Comparison of ENCODE assay signal across 8 cellular contexts in the genomic region with DNA sequence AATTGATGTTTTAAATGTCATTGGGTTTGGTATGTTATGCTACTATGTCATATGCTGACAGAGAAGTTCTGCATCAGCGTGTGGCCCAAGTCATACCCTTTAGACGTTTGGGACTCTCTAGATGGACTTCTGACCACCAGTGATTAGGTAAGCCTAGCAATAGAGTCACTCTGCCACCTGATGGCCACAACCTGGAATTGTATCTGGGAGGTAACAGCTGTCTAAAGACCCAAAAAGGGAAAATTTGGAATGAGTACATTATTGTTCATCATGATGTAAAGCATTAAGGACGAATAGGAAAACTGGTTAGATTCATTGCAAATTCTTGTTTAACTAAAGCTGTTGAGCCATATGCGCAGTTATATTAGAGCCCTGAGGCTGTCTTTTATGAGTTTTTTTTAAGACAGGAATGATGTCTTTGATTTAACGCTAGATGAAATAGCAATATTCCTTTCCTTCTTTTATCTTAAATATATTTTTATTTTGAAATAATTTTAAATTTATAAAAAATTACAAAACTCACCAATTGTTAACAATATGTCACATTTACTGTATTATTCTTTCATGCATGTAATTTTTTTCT.
A peak's percentile ranks its signal among the peaks of the same experiment; 100 is the strongest.
DNase-seq lines count a peak whose midpoint lies in the region; ATAC-seq and TF ChIP-seq lines count a peak whose summit lies in the region.

No MANE protein-coding gene starts in this region.

- no peak overlapping the region for H2AFZ ChIP-seq in hepatocyte

- H3K4me1 Mint-ChIP-seq in activated CD4-positive, alpha-beta T cell treated with anti-CD3 and anti-CD28 coated beads, Interleukin-2, amount 10 ng/mL, durations not matched to agents 24 days and 14 days = no peaks in the 10 kb centered on the region

- H3K4me3 ChIP-seq in hepatocyte = no peak overlapping the region
- H3K4me3 ChIP-seq in tibial artery = no peak overlapping the region

- H3K9me3 ChIP-seq in hepatocyte (ENCODE audit: low read depth) = no peaks in the 10 kb centered on the region
- H3K9me3 ChIP-seq in tibial artery = no peaks in the 10 kb centered on the region

- H3K27ac Mint-ChIP-seq in activated CD4-positive, alpha-beta T cell treated with anti-CD3 and anti-CD28 coated beads, Interleukin-2, amount 10 ng/mL, durations not matched to agents 24 days and 14 days = no peak overlapping the region

- TF ChIP-seq CTCF in LNCAP (IDR thresholded peaks at IDR 0.05) (peak; percentile 69), hepatocyte (IDR thresholded peaks at IDR 0.05; ENCODE audit: poor library complexity) (peak; percentile 59), tibial artery (IDR thresholded peaks at IDR 0.05) (peak; percentile 20 to 22)

- 26% methylated on average over 5 of the region's 5 CpGs for WGBS in hepatocyte (ENCODE audit: low lambda C conversion rate, missing lambda C conversion rate)

- peaks cover 12% of the 10 kb centered on the region for H3K27me3 Mint-ChIP-seq in activated CD4-positive, alpha-beta T cell treated with anti-CD3 and anti-CD28 coated beads, Interleukin-2, amount 10 ng/mL, durations not matched to agents 24 days and 14 days

- no peaks in the 10 kb centered on the region for H4K20me1 ChIP-seq in hepatocyte (ENCODE audit: insufficient read depth, poor library complexity, severe bottlenecking)

- H3K4me3 Mint-ChIP-seq in activated CD4-positive, alpha-beta T cell treated with anti-CD3 and anti-CD28 coated beads, Interleukin-2, amount 10 ng/mL, durations not matched to agents 24 days and 14 days = no peak overlapping the region

- ATAC-seq in HG03039 (IDR thresholded peaks at IDR 0.05; ENCODE audit: unreplicated experiment) = no peak

- no peaks in the 10 kb centered on the region for H3K9me2 ChIP-seq in hepatocyte (replicated peaks; ENCODE audit: insufficient read depth)

- intact Hi-C loops in activated CD4-positive, alpha-beta T cell treated with anti-CD3 and anti-CD28 coated beads, Interleukin-2, amount 10 ng/mL, durations not matched to agents 24 days and 14 days (cut with micrococcal nuclease) = no loop called here
- intact Hi-C loops in tibial artery (cut with DNase I; ENCODE audit: low total_unique reads) = no loop called here

- H3K4me1 ChIP-seq in hepatocyte (ENCODE audit: insufficient read depth) (no peaks in the 10 kb centered on the region), tibial artery (no peaks in the 10 kb centered on the region)

- H3K27ac ChIP-seq in hepatocyte (no peak overlapping the region), tibial artery (no peak overlapping the region)

- H3K27me3 ChIP-seq in hepatocyte (no peaks in the 10 kb centered on the region), tibial artery (no peaks in the 10 kb centered on the region)

- no peaks in the 10 kb centered on the region for H3K36me3 ChIP-seq in hepatocyte (replicated peaks; ENCODE audit: insufficient read depth, low read depth)
- no peaks in the 10 kb centered on the region for H3K36me3 ChIP-seq in tibial artery

- no peak overlapping the region for H3K4me2 ChIP-seq in hepatocyte

- no peaks in the 10 kb centered on the region for H3K36me3 Mint-ChIP-seq in activated CD4-positive, alpha-beta T cell treated with anti-CD3 and anti-CD28 coated beads, Interleukin-2, amount 10 ng/mL, durations not matched to agents 24 days and 14 days (ENCODE audit: low read depth)

- no peaks in the 10 kb centered on the region for H3K79me2 ChIP-seq in hepatocyte

- H3K9me3 Mint-ChIP-seq in activated CD4-positive, alpha-beta T cell treated with anti-CD3 and anti-CD28 coated beads, Interleukin-2, amount 10 ng/mL, durations not matched to agents 24 days and 14 days = no peaks in the 10 kb centered on the region

- peak; percentile 68 for DNase-seq in activated CD4-positive, alpha-beta T cell treated with anti-CD3 and anti-CD28 coated beads, Interleukin-2, amount 10 ng/mL, durations not matched to agents 24 days and 14 days
- no peak for DNase-seq in activated CD4-positive, alpha-beta T cell treated with anti-CD3 and anti-CD28 coated beads, Interleukin-2, amount 50 U/mL, for 1 hour
- DNase-seq in UCSD-AML1 (lab: John Stamatoyannopoulos, UW; ENCODE audit: unreplicated experiment) = peak; percentile 25
- peak; percentile 65 for DNase-seq in hepatocyte (ENCODE audit: low spot score)
- DNase-seq in tibial artery = no peak
- DNase-seq in retina = no peak

Comparison
In these comparisons a context has a peak if more than half of its experiments do, and no peak if none do; other contexts are left out.
1. DNase-seq: peak in activated CD4-positive, alpha-beta T cell treated with anti-CD3 and anti-CD28 coated beads, Interleukin-2, amount 10 ng/mL, durations not matched to agents 24 days and 14 days (single experiment), UCSD-AML1 (single experiment) and hepatocyte (single experiment); none in activated CD4-positive, alpha-beta T cell treated with anti-CD3 and anti-CD28 coated beads, Interleukin-2, amount 50 U/mL, for 1 hour (single experiment), tibial artery (0 of 2) and retina (single experiment).
2. Peak in every context shown above with its lines, with median percentiles within 50 percentile points of each other: CTCF ChIP-seq.